In genomic region chr3:103227651-103228050, GRCh38 we compare ENCODE assay signal across 35 cellular contexts.
"Had no signal": no experiment of that assay in that cellular context is flagged by ENCODE, and none has a peak within 500 bp of the region (broad histone marks: within the 10 kb centered on the region; RNA-seq: fewer than 3 reads in every experiment).

No MANE protein-coding gene starts in this region.

- H3K36me3 ChIP-seq: MG63 had no signal

- H3K27me3 ChIP-seq: MG63 had no signal

- H3K4me3 ChIP-seq: MG63 had no signal

- H3K9me3 ChIP-seq: MG63 had no signal

- DNase-seq: Karpas-422, Kasumi-1, MG63, MM.1S, MV-4-11, NCI-H1048, NCI-H1092, NCI-H1092 treated with DMSO at 0.1 percent for 48 hours, NCI-H1105, NCI-H1105 treated with DMSO at 0.1 percent for 48 hours, NCI-H1417, NCI-H1417 treated with DMSO at 0.1 percent for 48 hours, NCI-H1436, NCI-H1436 treated with DMSO at 0.1 percent for 48 hours, NCI-H146, NCI-H1694, NCI-H1694 treated with DMSO at 0.1 percent for 48 hours, NCI-H187, NCI-H187 treated with DMSO at 0.1 percent for 48 hours, NCI-H1930, NCI-H2029, NCI-H2029 treated with DMSO at 0.1 percent for 48 hours, NCI-H2081, NCI-H2081 treated with DMSO at 0.1 percent for 48 hours, NCI-H2107, NCI-H2171, NCI-H2171 treated with DMSO at 0.1 percent for 48 hours, NCI-H2227 treated with DMSO at 0.1 percent for 48 hours, NCI-H226, NCI-H345, NCI-H446, NCI-H446 treated with DMSO at 0.1 percent for 48 hours, NCI-H510A, NCI-H510A treated with DMSO at 0.1 percent for 48 hours, NCI-H524 had no signal
